1 cellular context compared by ENCODE assay signal in the genomic region with DNA sequence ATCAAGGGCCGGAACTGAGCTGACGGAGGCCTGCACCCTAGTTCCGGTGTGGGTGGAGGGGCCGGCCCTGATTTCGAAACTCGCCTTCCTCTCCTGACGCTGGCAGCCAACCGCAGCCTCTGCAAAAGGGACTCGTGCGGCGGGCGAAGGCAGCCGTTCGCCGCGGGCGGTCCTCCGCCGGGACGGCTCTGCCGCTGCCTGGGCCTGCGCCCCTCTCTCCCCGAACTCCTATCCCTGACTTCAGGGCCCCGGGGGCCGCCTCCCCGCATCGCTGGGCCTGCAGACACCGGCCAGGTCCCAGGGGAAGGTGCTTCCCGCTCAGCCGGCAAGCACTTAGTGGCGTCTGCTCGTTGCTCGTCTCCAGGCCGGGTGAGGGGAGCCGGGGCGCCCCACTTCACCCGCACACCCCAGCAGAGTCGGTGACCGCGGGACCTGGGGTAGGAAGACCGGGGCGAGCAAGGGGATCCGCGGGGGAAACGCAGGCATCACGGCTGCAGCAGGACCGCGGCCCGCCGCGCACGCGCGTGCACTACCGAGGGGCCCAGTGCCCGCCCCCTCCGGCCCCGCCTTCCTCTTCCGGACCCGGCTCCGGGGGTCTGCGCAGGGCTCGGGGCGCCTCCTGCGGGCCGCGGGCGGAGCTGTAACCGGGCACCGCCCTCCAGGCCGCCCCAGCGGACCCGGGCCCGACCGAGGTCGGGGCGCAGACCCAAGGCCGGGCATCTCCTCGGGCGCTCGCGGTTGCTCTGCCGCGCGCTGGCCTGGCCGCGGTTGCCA.
A peak's percentile ranks its signal among the peaks of the same experiment; 100 is the strongest.
TF ChIP-seq lines count a peak whose summit lies in the region.

No MANE protein-coding gene starts in this region.

TF ChIP-seq in HepG2, 621 proteins besides CTCF, POLR2A, EP300 and RAD21 (continued from another document and continues in another):
- TF ChIP-seq DZIP1 (CRISPR knock-in tag; IDR thresholded peaks at IDR 0.05) = no peak; the same call in 1 of the 2 replicates
- TF ChIP-seq, protein P1, sequence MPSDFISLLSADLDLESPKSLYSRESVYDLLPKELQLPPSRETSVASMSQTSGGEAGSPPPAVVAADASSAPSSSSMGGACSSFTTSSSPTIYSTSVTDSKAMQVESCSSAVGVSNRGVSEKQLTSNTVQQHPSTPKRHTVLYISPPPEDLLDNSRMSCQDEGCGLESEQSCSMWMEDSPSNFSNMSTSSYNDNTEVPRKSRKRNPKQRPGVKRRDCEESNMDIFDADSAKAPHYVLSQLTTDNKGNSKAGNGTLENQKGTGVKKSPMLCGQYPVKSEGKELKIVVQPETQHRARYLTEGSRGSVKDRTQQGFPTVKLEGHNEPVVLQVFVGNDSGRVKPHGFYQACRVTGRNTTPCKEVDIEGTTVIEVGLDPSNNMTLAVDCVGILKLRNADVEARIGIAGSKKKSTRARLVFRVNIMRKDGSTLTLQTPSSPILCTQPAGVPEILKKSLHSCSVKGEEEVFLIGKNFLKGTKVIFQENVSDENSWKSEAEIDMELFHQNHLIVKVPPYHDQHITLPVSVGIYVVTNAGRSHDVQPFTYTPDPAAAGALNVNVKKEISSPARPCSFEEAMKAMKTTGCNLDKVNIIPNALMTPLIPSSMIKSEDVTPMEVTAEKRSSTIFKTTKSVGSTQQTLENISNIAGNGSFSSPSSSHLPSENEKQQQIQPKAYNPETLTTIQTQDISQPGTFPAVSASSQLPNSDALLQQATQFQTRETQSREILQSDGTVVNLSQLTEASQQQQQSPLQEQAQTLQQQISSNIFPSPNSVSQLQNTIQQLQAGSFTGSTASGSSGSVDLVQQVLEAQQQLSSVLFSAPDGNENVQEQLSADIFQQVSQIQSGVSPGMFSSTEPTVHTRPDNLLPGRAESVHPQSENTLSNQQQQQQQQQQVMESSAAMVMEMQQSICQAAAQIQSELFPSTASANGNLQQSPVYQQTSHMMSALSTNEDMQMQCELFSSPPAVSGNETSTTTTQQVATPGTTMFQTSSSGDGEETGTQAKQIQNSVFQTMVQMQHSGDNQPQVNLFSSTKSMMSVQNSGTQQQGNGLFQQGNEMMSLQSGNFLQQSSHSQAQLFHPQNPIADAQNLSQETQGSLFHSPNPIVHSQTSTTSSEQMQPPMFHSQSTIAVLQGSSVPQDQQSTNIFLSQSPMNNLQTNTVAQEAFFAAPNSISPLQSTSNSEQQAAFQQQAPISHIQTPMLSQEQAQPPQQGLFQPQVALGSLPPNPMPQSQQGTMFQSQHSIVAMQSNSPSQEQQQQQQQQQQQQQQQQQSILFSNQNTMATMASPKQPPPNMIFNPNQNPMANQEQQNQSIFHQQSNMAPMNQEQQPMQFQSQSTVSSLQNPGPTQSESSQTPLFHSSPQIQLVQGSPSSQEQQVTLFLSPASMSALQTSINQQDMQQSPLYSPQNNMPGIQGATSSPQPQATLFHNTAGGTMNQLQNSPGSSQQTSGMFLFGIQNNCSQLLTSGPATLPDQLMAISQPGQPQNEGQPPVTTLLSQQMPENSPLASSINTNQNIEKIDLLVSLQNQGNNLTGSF (CRISPR knock-in tag; IDR thresholded peaks at IDR 0.05) = peak; percentile 9; the same call in 1 of the 2 replicates
- peak; percentile 78; the same call in 1 of the 2 replicates for TF ChIP-seq TEF (CRISPR knock-in tag; IDR thresholded peaks at IDR 0.05)
- TF ChIP-seq EZH2 (conservative IDR thresholded peaks at IDR 0.05; ENCODE audit: low read depth, low read length) = no peak
- TF ChIP-seq KDM4B (CRISPR knock-in tag; IDR thresholded peaks at IDR 0.05) = no peak; the same call in 1 of the 2 replicates
- TF ChIP-seq SMAD1 (CRISPR knock-in tag; IDR thresholded peaks at IDR 0.05; ENCODE audit: borderline replicate concordance, low read depth) = no peak; the same call in 1 of the 2 replicates
- TF ChIP-seq ZNF260 (CRISPR knock-in tag; IDR thresholded peaks at IDR 0.05; ENCODE audit: borderline replicate concordance, low read depth) = 0 out of 2 replicates have a peak, but pooled peaks have one; percentile 73
- TF ChIP-seq ZNF782 (CRISPR knock-in tag; IDR thresholded peaks at IDR 0.05; ENCODE audit: borderline replicate concordance) = peak; percentile 60; the same call in 1 of the 2 replicates
- TF ChIP-seq ATRX (CRISPR knock-in tag; IDR thresholded peaks at IDR 0.05; ENCODE audit: borderline replicate concordance) = no peak
- TF ChIP-seq DMAP1 (CRISPR knock-in tag; IDR thresholded peaks at IDR 0.05) = peak; percentile 94
- TF ChIP-seq, protein P2, sequence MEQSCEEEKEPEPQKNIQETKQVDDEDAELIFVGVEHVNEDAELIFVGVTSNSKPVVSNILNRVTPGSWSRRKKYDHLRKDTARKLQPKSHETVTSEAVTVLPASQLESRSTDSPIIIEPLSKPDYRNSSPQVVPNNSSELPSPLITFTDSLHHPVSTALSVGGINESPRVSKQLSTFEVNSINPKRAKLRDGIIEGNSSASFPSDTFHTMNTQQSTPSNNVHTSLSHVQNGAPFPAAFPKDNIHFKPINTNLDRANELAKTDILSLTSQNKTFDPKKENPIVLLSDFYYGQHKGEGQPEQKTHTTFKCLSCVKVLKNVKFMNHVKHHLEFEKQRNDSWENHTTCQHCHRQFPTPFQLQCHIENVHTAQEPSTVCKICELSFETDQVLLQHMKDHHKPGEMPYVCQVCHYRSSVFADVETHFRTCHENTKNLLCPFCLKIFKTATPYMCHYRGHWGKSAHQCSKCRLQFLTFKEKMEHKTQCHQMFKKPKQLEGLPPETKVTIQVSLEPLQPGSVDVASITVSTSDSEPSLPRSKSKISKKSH (CRISPR knock-in tag; IDR thresholded peaks at IDR 0.05; ENCODE audit: borderline replicate concordance) = no peak
- peak; percentile 100 for TF ChIP-seq ETV5 (CRISPR knock-in tag; IDR thresholded peaks at IDR 0.05; ENCODE audit: borderline replicate concordance)
- peak; percentile 77 for TF ChIP-seq ISL2 (CRISPR knock-in tag; IDR thresholded peaks at IDR 0.05)
- TF ChIP-seq ZFP90 (CRISPR knock-in tag; IDR thresholded peaks at IDR 0.05; ENCODE audit: borderline replicate concordance) = peak; percentile 83; the same call in 1 of the 2 replicates
- TF ChIP-seq, protein P3, sequence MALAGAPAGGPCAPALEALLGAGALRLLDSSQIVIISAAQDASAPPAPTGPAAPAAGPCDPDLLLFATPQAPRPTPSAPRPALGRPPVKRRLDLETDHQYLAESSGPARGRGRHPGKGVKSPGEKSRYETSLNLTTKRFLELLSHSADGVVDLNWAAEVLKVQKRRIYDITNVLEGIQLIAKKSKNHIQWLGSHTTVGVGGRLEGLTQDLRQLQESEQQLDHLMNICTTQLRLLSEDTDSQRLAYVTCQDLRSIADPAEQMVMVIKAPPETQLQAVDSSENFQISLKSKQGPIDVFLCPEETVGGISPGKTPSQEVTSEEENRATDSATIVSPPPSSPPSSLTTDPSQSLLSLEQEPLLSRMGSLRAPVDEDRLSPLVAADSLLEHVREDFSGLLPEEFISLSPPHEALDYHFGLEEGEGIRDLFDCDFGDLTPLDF (CRISPR knock-in tag; IDR thresholded peaks at IDR 0.05) = peak; percentile 62
- peak; percentile 73; the same call in 1 of the 2 replicates for TF ChIP-seq MIER3 (CRISPR knock-in tag; IDR thresholded peaks at IDR 0.05; ENCODE audit: borderline replicate concordance)
- TF ChIP-seq CBX5 (CRISPR knock-in tag; IDR thresholded peaks at IDR 0.05; ENCODE audit: borderline replicate concordance) = peak; percentile 78; the same call in 1 of the 2 replicates
- TF ChIP-seq, protein P4, sequence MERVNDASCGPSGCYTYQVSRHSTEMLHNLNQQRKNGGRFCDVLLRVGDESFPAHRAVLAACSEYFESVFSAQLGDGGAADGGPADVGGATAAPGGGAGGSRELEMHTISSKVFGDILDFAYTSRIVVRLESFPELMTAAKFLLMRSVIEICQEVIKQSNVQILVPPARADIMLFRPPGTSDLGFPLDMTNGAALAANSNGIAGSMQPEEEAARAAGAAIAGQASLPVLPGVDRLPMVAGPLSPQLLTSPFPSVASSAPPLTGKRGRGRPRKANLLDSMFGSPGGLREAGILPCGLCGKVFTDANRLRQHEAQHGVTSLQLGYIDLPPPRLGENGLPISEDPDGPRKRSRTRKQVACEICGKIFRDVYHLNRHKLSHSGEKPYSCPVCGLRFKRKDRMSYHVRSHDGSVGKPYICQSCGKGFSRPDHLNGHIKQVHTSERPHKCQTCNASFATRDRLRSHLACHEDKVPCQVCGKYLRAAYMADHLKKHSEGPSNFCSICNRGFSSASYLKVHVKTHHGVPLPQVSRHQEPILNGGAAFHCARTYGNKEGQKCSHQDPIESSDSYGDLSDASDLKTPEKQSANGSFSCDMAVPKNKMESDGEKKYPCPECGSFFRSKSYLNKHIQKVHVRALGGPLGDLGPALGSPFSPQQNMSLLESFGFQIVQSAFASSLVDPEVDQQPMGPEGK (CRISPR knock-in tag; IDR thresholded peaks at IDR 0.05) = peak; percentile 83
- TF ChIP-seq, protein P5, sequence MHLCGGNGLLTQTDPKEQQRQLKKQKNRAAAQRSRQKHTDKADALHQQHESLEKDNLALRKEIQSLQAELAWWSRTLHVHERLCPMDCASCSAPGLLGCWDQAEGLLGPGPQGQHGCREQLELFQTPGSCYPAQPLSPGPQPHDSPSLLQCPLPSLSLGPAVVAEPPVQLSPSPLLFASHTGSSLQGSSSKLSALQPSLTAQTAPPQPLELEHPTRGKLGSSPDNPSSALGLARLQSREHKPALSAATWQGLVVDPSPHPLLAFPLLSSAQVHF (CRISPR knock-in tag; IDR thresholded peaks at IDR 0.05) = 0 out of 2 replicates have a peak, but pooled peaks have one; percentile 68
- TF ChIP-seq, protein P6, sequence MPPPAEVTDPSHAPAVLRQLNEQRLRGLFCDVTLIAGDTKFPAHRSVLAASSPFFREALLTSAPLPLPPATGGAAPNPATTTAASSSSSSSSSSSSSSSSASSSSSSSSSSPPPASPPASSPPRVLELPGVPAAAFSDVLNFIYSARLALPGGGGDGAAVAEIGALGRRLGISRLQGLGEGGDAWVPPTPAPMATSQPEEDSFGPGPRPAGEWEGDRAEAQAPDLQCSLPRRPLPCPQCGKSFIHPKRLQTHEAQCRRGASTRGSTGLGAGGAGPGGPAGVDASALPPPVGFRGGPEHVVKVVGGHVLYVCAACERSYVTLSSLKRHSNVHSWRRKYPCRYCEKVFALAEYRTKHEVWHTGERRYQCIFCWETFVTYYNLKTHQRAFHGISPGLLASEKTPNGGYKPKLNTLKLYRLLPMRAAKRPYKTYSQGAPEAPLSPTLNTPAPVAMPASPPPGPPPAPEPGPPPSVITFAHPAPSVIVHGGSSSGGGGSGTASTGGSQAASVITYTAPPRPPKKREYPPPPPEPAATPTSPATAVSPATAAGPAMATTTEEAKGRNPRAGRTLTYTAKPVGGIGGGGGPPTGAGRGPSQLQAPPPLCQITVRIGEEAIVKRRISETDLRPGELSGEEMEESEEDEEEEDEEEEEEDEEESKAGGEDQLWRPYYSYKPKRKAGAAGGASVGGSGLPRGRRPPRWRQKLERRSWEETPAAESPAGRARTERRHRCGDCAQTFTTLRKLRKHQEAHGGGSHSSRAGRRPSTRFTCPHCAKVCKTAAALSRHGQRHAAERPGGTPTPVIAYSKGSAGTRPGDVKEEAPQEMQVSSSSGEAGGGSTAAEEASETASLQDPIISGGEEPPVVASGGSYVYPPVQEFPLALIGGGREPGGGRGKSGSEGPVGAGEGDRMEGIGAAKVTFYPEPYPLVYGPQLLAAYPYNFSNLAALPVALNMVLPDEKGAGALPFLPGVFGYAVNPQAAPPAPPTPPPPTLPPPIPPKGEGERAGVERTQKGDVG (CRISPR knock-in tag; IDR thresholded peaks at IDR 0.05; ENCODE audit: borderline replicate concordance) = peak; percentile 88; the same call in 1 of the 2 replicates
- no peak for TF ChIP-seq TCF12 (IDR thresholded peaks at IDR 0.05)
- TF ChIP-seq TCF12 (CRISPR knock-in tag; IDR thresholded peaks at IDR 0.05) = peak; percentile 88
- TF ChIP-seq NR2C2 (CRISPR knock-in tag; IDR thresholded peaks at IDR 0.05; ENCODE audit: borderline replicate concordance) = peak; percentile 59
- peak; percentile 80; the same call in 1 of the 2 replicates for TF ChIP-seq ZNF234 (CRISPR knock-in tag; conservative IDR thresholded peaks at IDR 0.05)
- no peak for TF ChIP-seq SMARCC2 (IDR thresholded peaks at IDR 0.05)
- peak; percentile 29; the same call in 1 of the 2 replicates for TF ChIP-seq EED (CRISPR knock-in tag; IDR thresholded peaks at IDR 0.05)
- TF ChIP-seq MYNN (CRISPR knock-in tag; IDR thresholded peaks at IDR 0.05; ENCODE audit: low read depth) = peak; percentile 83
- TF ChIP-seq, protein P7, sequence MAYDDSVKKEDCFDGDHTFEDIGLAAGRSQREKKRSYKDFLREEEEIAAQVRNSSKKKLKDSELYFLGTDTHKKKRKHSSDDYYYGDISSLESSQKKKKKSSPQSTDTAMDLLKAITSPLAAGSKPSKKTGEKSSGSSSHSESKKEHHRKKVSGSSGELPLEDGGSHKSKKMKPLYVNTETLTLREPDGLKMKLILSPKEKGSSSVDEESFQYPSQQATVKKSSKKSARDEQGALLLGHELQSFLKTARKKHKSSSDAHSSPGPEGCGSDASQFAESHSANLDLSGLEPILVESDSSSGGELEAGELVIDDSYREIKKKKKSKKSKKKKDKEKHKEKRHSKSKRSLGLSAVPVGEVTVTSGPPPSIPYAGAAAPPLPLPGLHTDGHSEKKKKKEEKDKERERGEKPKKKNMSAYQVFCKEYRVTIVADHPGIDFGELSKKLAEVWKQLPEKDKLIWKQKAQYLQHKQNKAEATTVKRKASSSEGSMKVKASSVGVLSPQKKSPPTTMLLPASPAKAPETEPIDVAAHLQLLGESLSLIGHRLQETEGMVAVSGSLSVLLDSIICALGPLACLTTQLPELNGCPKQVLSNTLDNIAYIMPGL (CRISPR knock-in tag; IDR thresholded peaks at IDR 0.05; ENCODE audit: borderline replicate concordance in 1 of 2, low read depth in 1 of 2) = peak; percentile 60 to 80; a peak in 3 of 4 replicates
- peak; percentile 61; the same call in 1 of the 2 replicates for TF ChIP-seq ZNF768 (CRISPR knock-in tag; IDR thresholded peaks at IDR 0.05)
- peak; percentile 92 for TF ChIP-seq YEATS4 (CRISPR knock-in tag; IDR thresholded peaks at IDR 0.05; ENCODE audit: borderline replicate concordance)
- TF ChIP-seq TAF15 (IDR thresholded peaks at IDR 0.05; ENCODE audit: low read depth, low read length, poor library complexity, severe bottlenecking) = peak; percentile 73
- no peak for TF ChIP-seq TSC22D2 (CRISPR knock-in tag; IDR thresholded peaks at IDR 0.05; ENCODE audit: borderline replicate concordance)
- TF ChIP-seq ISX (CRISPR knock-in tag; conservative IDR thresholded peaks at IDR 0.05) = peak; percentile 94
